In genomic region chr14:58460772-58461171, GRCh38 we compare ENCODE assay signal across 26 cellular contexts.
"Had no signal": no experiment of that assay in that cellular context is flagged by ENCODE, and none has a peak within 500 bp of the region (broad histone marks: within the 10 kb centered on the region; RNA-seq: fewer than 3 reads in every experiment).

No MANE protein-coding gene starts in this region.

- H3K9me3 ChIP-seq: ascending aorta, breast epithelium, colonic mucosa, gastrocnemius medialis, heart left ventricle had no signal

- H3K27ac ChIP-seq: ascending aorta, breast epithelium, cardiac muscle cell, colonic mucosa, gastrocnemius medialis, heart left ventricle had no signal

- H3K27me3 ChIP-seq: ascending aorta, breast epithelium, cardiac muscle cell, colonic mucosa, gastrocnemius medialis, heart left ventricle had no signal

- H3K4me3 ChIP-seq: ascending aorta, breast epithelium, cardiac muscle cell, colonic mucosa, gastrocnemius medialis, heart left ventricle had no signal

- DNase-seq: activated CD4-positive, alpha-beta memory T cell treated with anti-CD3 and anti-CD28 coated beads, Interleukin-2, amount 10 ng/mL, durations not matched to agents 7 days and 5 days; activated CD4-positive, alpha-beta T cell treated with anti-CD3 and anti-CD28 coated beads for 1 hour; activated CD4-positive, alpha-beta T cell treated with anti-CD3 and anti-CD28 coated beads for 4 hours; activated CD4-positive, alpha-beta T cell treated with anti-CD3 and anti-CD28 coated beads, Interleukin-2, amount 10 ng/mL, durations not matched to agents 7 days and 5 days; activated CD4-positive, alpha-beta T cell treated with anti-CD3 and anti-CD28 coated beads, Interleukin-2, amount 50 U/mL, for 4 hours; activated CD4-positive, CD25-positive, alpha-beta regulatory T cell; activated CD8-positive, alpha-beta memory T cell treated with anti-CD3 and anti-CD28 coated beads, Interleukin-2, amount 50 U/mL, for 48 hours; activated gamma-delta T cell; activated naive CD4-positive, alpha-beta T cell; activated naive CD4-positive, alpha-beta T cell treated with anti-CD3 and anti-CD28 coated beads, Interleukin-2, amount 10 ng/mL, durations not matched to agents 7 days and 5 days; activated naive CD8-positive, alpha-beta T cell treated with anti-CD3 and anti-CD28 coated beads, Interleukin-2, amount 10 ng/mL, durations not matched to agents 7 days and 5 days; activated T-cell treated with anti-CD3 and anti-CD28 coated beads for 4 hours; activated T-cell treated with anti-CD3 and anti-CD28 coated beads, Interleukin-2, amount 50 U/mL, for 24 hours; activated T-cell treated with anti-CD3 and anti-CD28 coated beads, Interleukin-2, amount 50 U/mL, for 72 hours; central memory CD4-positive, alpha-beta T cell; cerebellar nuclear complex; colonic mucosa; effector CD8-positive, alpha-beta T cell; foreskin fibroblast; gastrocnemius medialis; glutamatergic neuron; heart left ventricle; T-helper 2 cell had no signal

- H3K36me3 ChIP-seq: breast epithelium, colonic mucosa had no signal

- H3K4me1 ChIP-seq: ascending aorta, breast epithelium, colonic mucosa, gastrocnemius medialis, heart left ventricle had no signal
